In the genomic region with DNA sequence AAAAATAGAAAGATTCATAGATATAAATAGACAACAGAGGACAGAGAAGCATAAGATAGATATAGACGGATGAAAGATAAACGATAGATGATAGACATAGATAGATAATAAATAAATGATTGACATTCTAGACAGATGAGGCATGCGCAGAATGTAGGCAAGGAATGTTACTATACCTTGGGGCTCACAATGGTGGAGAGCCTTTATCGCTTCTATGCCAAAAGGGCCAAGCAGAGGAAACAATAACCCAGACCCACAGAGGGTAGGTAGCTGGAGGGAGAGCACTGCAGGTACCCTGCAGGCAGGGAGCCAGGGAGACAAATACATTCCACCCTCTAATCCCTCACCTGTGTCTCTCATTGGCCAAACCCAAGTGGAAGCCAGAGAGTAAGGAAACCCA, we compare ENCODE assay signal across 11 cellular contexts.
"Had no signal": no experiment of that assay in that cellular context is flagged by ENCODE, and none has a peak within 500 bp of the region (broad histone marks: within the 10 kb centered on the region; RNA-seq: fewer than 3 reads in every experiment).

No MANE protein-coding gene starts in this region.

- DNase-seq: GM23248, GOT3, H7, H9, HCEC 1CT, HFFc6 had no signal

- FAIRE-seq: H1, H54 had no signal

- H3K4me1 ChIP-seq: HAP-1 had no signal

- H2AFZ ChIP-seq: GM23248, GM23338 had no signal

- ATAC-seq: GM23338, HCT116 had no signal

- H3K27ac ChIP-seq: GM23248 had no signal

- H3K9ac ChIP-seq: GM23248 had no signal

- H3K4me3 ChIP-seq: GM23248, GM23338, HAP-1 had no signal

- H3K4me2 ChIP-seq: GM23338 had no signal
